Comparison of ENCODE assay signal across 16 cellular contexts in the genomic region with DNA sequence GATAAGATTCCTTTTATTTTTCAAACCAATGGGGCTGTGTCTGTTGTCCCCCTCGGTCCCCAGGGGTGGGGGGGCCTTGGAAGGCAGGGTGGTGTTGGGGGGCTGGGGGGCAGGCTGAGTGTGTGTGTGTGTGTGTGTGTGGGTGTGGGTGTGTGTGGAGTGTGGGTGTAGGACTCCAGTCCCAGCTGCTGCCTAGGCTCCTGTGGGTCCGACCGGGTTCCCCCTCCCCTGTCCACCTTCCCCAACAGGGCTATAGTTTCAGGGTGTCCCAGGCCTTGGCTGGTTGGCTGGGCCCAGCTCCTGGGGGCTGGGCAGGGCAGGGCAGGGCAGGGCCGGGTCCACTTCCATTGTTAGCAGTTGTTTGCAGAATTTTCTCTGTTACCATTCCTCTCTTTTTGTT. TPM values are rescaled to one million over a fixed set of nuclear protein-coding genes. Genes with fewer than 3 reads are reported as not detected.
A peak's percentile ranks its signal among the peaks of the same experiment; 100 is the strongest.
DNase-seq lines count a peak whose midpoint lies in the region; ATAC-seq and TF ChIP-seq lines count a peak whose summit lies in the region.
"Had no signal": no experiment of that assay in that cellular context is flagged by ENCODE, and none has a peak within 500 bp of the region (broad histone marks: within the 10 kb centered on the region; RNA-seq: fewer than 3 reads in every experiment).

No MANE protein-coding gene starts in this region.

- TF ChIP-seq POLR2A in tibial nerve (IDR thresholded peaks at IDR 0.05) = no peak

- in situ Hi-C loops in G401 (cut with HindIII; ENCODE audit: low sequenced_read_pairs) = no loop called here

- H3K36me3 Mint-ChIP-seq in activated T-cell treated with anti-CD3 and anti-CD28 coated beads, Interleukin-2, amount 50 U/mL, for 72 hours (ENCODE audit: insufficient read depth in 2 of 2) = peaks cover 8 to 19% of the 10 kb centered on the region in 2 donors
- H3K36me3 Mint-ChIP-seq in activated T-cell treated with anti-CD3 and anti-CD28 coated beads, Interleukin-2, amount 50 U/mL, for 4 hours (ENCODE audit: insufficient read depth) = peaks cover 14% of the 10 kb centered on the region
- peaks cover 26% of the 10 kb centered on the region for H3K36me3 Mint-ChIP-seq in activated naive CD8-positive, alpha-beta T cell treated with anti-CD3 and anti-CD28 coated beads for 36 hours
- H3K36me3 Mint-ChIP-seq in nephron progenitor cell (ENCODE audit: low read depth) = peaks cover 8% of the 10 kb centered on the region

- no peak overlapping the region for H2AFZ ChIP-seq in OCI-LY7 (ENCODE audit: low read length)

- intact Hi-C loops in OCI-LY7 (cut with micrococcal nuclease; ENCODE audit: unreplicated experiment) = loop anchor here (5.0 kb wide), 1 partner anchor 84 kb away; no protein-coding TSS in a partner anchor

- H3K4me1 Mint-ChIP-seq in activated T-cell treated with anti-CD3 and anti-CD28 coated beads, Interleukin-2, amount 50 U/mL, for 72 hours (ENCODE audit: low read depth) = peaks cover 39% of the 10 kb centered on the region
- peaks cover 40% of the 10 kb centered on the region for H3K4me1 Mint-ChIP-seq in activated T-cell treated with anti-CD3 and anti-CD28 coated beads, Interleukin-2, amount 50 U/mL, for 4 hours (ENCODE audit: low read depth)
- H3K4me1 Mint-ChIP-seq in activated naive CD8-positive, alpha-beta T cell treated with anti-CD3 and anti-CD28 coated beads for 36 hours = peaks cover 36% of the 10 kb centered on the region
- H3K4me1 Mint-ChIP-seq in nephron progenitor cell = peaks cover 30% of the 10 kb centered on the region

- no TSS peak for BruUV-seq in OCI-LY7 (replicated peaks; lab: Mats Ljungman, UMichigan)

- H3K27ac ChIP-seq in tibial nerve = peak overlapping the region in 3 of 4 donors; percentile 99
- no peak overlapping the region for H3K27ac ChIP-seq in OCI-LY7 (ENCODE audit: low read depth, low read length, poor library complexity, severe bottlenecking)

- POLR2A ChIA-PET in OCI-LY7 (lab: Charles Lee) = interaction anchor here (0.6 to 0.7 kb wide), 2 partner anchors 16 to 220 kb away, joined by 5 to 6 read pairs; no protein-coding TSS in a partner anchor

- no peak for TF ChIP-seq EP300 in tibial nerve (IDR thresholded peaks at IDR 0.05)

- 61 to 63% methylated on average over 4 of the region's 4 CpGs for WGBS in tibial nerve, 2 donors

- H3K79me2 ChIP-seq in OCI-LY7 (ENCODE audit: insufficient read depth, low read depth, low read length) = peaks cover 29% of the 10 kb centered on the region

- H3K27ac Mint-ChIP-seq in activated T-cell treated with anti-CD3 and anti-CD28 coated beads, Interleukin-2, amount 50 U/mL, for 72 hours = peak overlapping the region; percentile 64
- peak overlapping the region; percentile 100 for H3K27ac Mint-ChIP-seq in activated naive CD8-positive, alpha-beta T cell treated with anti-CD3 and anti-CD28 coated beads for 36 hours
- H3K27ac Mint-ChIP-seq in nephron progenitor cell = no peak overlapping the region

- DNase-seq in activated T-cell treated with anti-CD3 and anti-CD28 coated beads, Interleukin-2, amount 50 U/mL, for 72 hours = no peak
- DNase-seq in activated T-cell treated with anti-CD3 and anti-CD28 coated beads, Interleukin-2, amount 50 U/mL, for 4 hours = no peak
- no peak for DNase-seq in activated naive CD8-positive, alpha-beta T cell treated with anti-CD3 and anti-CD28 coated beads for 36 hours
- no peak for DNase-seq in nephron progenitor cell
- DNase-seq in tibial nerve (ENCODE audit: low spot score in 2 of 2) = no peak
- no peak for DNase-seq in OCI-LY7 (ENCODE audit: low spot score)
- no peak for DNase-seq in MG63
- DNase-seq in G401 (ENCODE audit: low spot score) = no peak
- DNase-seq: activated CD4-positive, alpha-beta T cell treated with anti-CD3 and anti-CD28 coated beads for 48 hours; NCI-H1105; NCI-H446 treated with DMSO at 0.1 percent for 48 hours; stimulated activated naive CD4-positive, alpha-beta T cell treated with Interleukin-2 at 50 U/mL for 16 hours had no signal

- no peaks in the 10 kb centered on the region for H3K27me3 Mint-ChIP-seq in activated T-cell treated with anti-CD3 and anti-CD28 coated beads, Interleukin-2, amount 50 U/mL, for 72 hours (ENCODE audit: low read depth)
- H3K27me3 Mint-ChIP-seq in activated T-cell treated with anti-CD3 and anti-CD28 coated beads, Interleukin-2, amount 50 U/mL, for 4 hours (ENCODE audit: low read depth) = no peaks in the 10 kb centered on the region
- H3K27me3 Mint-ChIP-seq in activated naive CD8-positive, alpha-beta T cell treated with anti-CD3 and anti-CD28 coated beads for 36 hours = no peaks in the 10 kb centered on the region
- H3K27me3 Mint-ChIP-seq in nephron progenitor cell (ENCODE audit: low read depth, poor library complexity) = no peaks in the 10 kb centered on the region

- H3K9me3 ChIP-seq in tibial nerve = no peaks in the 10 kb centered on the region
- H3K9me3 ChIP-seq in OCI-LY7 (ENCODE audit: low read length) = no peaks in the 10 kb centered on the region
- no peaks in the 10 kb centered on the region for H3K9me3 ChIP-seq in MG63
- H3K9me3 ChIP-seq: right atrium auricular region had no signal

- H3K4me1 ChIP-seq in tibial nerve (peaks cover 0 to 51% (median 24%) of the 10 kb centered on the region in 4 donors), OCI-LY7 (ENCODE audit: insufficient read depth, low read length, poor library complexity, severe bottlenecking) (peaks cover 40% of the 10 kb centered on the region)

- H3K9me3 Mint-ChIP-seq in activated T-cell treated with anti-CD3 and anti-CD28 coated beads, Interleukin-2, amount 50 U/mL, for 72 hours = peaks cover 0 to 3% of the 10 kb centered on the region in 2 donors
- no peaks in the 10 kb centered on the region for H3K9me3 Mint-ChIP-seq in activated T-cell treated with anti-CD3 and anti-CD28 coated beads, Interleukin-2, amount 50 U/mL, for 4 hours
- no peaks in the 10 kb centered on the region for H3K9me3 Mint-ChIP-seq in activated naive CD8-positive, alpha-beta T cell treated with anti-CD3 and anti-CD28 coated beads for 36 hours
- H3K9me3 Mint-ChIP-seq in nephron progenitor cell = no peaks in the 10 kb centered on the region

- H3K9me2 ChIP-seq in OCI-LY7 (ENCODE audit: insufficient read depth, low read length) = no peaks in the 10 kb centered on the region

- CTCF ChIA-PET in OCI-LY7 (lab: Charles Lee; ENCODE audit: unreplicated experiment) = no interaction called here

- H3K36me3 ChIP-seq in tibial nerve (peaks cover 0 to 28% (median 0%) of the 10 kb centered on the region in 3 donors), OCI-LY7 (ENCODE audit: insufficient read depth, low read length) (peaks cover 16% of the 10 kb centered on the region), MG63 (peaks cover 14% of the 10 kb centered on the region)

- no peak for ATAC-seq in activated T-cell treated with anti-CD3 and anti-CD28 coated beads, Interleukin-2, amount 50 U/mL, for 72 hours (replicated peaks in 1 of 2)
- ATAC-seq in activated T-cell treated with anti-CD3 and anti-CD28 coated beads, Interleukin-2, amount 50 U/mL, for 4 hours = no peak

- H3K4me2 ChIP-seq in OCI-LY7 (ENCODE audit: low read length) = no peak overlapping the region

- no peaks in the 10 kb centered on the region for H3K27me3 ChIP-seq in tibial nerve
- H3K27me3 ChIP-seq in MG63 = no peaks in the 10 kb centered on the region
- H3K27me3 ChIP-seq: right atrium auricular region had no signal

- H3K4me3 Mint-ChIP-seq in activated T-cell treated with anti-CD3 and anti-CD28 coated beads, Interleukin-2, amount 50 U/mL, for 72 hours = peak overlapping the region in 1 of 2 donors; percentile 45
- no peak overlapping the region for H3K4me3 Mint-ChIP-seq in activated T-cell treated with anti-CD3 and anti-CD28 coated beads, Interleukin-2, amount 50 U/mL, for 4 hours
- H3K4me3 Mint-ChIP-seq in activated naive CD8-positive, alpha-beta T cell treated with anti-CD3 and anti-CD28 coated beads for 36 hours = no peak overlapping the region
- peak overlapping the region; percentile 69 for H3K4me3 Mint-ChIP-seq in nephron progenitor cell

- no peak for TF ChIP-seq CTCF in nephron progenitor cell (IDR thresholded peaks at IDR 0.05)
- no peak for TF ChIP-seq CTCF in tibial nerve (IDR thresholded peaks at IDR 0.05)
- no peak for TF ChIP-seq CTCF in OCI-LY7 (conservative IDR thresholded peaks at IDR 0.05; ENCODE audit: low read length)

- no peaks in the 10 kb centered on the region for H4K20me1 ChIP-seq in OCI-LY7 (ENCODE audit: insufficient read depth, low read length)

- no peak overlapping the region for H3K4me3 ChIP-seq in tibial nerve
- H3K4me3 ChIP-seq in OCI-LY7 (ENCODE audit: low read depth, low read length, poor library complexity, severe bottlenecking) = no peak overlapping the region
- H3K4me3 ChIP-seq in MG63 = no peak overlapping the region
- H3K4me3 ChIP-seq: right atrium auricular region had no signal

RNA-seq across cellular contexts. Expression of a gene that starts 2.1 kb away (rescaled TPM):
- total RNA-seq in activated T-cell treated with anti-CD3 and anti-CD28 coated beads, Interleukin-2, amount 50 U/mL, for 72 hours = 10 to 100 TPM; 31.2 to 40.3 TPM
- total RNA-seq in activated T-cell treated with anti-CD3 and anti-CD28 coated beads, Interleukin-2, amount 50 U/mL, for 4 hours = 10 to 100 TPM; 35.2 to 42.6 (median 36.0) TPM
- 10 to 100 TPM; 38.9 to 40.8 TPM for total RNA-seq in activated naive CD8-positive, alpha-beta T cell treated with anti-CD3 and anti-CD28 coated beads for 36 hours
- total RNA-seq in tibial nerve = 10 to 100 TPM; 35.2 to 45.9 (median 40.5) TPM
- 32.3 and 35.8 TPM in 2 replicates for total RNA-seq in OCI-LY7 (2014; rRNA removed; shearing (Covaris generic))
- 53.9 and 58.3 TPM in 2 replicates for total RNA-seq in OCI-LY7 (2022)
- 13.9 and 14.6 TPM in 2 replicates for total RNA-seq in MG63 (2014; rRNA removed; shearing (Covaris generic); ENCODE audit: low replicate concordance)
- 14.8 and 17.4 TPM in 2 replicates for total RNA-seq in G401 (2014; rRNA removed; shearing (Covaris generic))

RNA-seq across cellular contexts. Expression of a gene that starts 23.4 kb away (rescaled TPM):
- 100 to 1,000 TPM in 1 of 2 donors, 10 to 100 TPM in 1; 76.5 to 112 TPM for total RNA-seq in activated T-cell treated with anti-CD3 and anti-CD28 coated beads, Interleukin-2, amount 50 U/mL, for 72 hours
- 10 to 100 TPM; 45.0 to 59.5 (median 46.8) TPM for total RNA-seq in activated T-cell treated with anti-CD3 and anti-CD28 coated beads, Interleukin-2, amount 50 U/mL, for 4 hours
- total RNA-seq in activated naive CD8-positive, alpha-beta T cell treated with anti-CD3 and anti-CD28 coated beads for 36 hours = 10 to 100 TPM; 73.9 to 75.4 TPM
- 10 to 100 TPM; 56.1 to 67.4 (median 59.3) TPM for total RNA-seq in tibial nerve
- total RNA-seq in OCI-LY7 (2014; rRNA removed; shearing (Covaris generic)) = 31.2 and 39.7 TPM in 2 replicates
- 50.1 and 51.5 TPM in 2 replicates for total RNA-seq in OCI-LY7 (2022)
- 55.7 and 62.7 TPM in 2 replicates for total RNA-seq in MG63 (2014; rRNA removed; shearing (Covaris generic); ENCODE audit: low replicate concordance)
- 70.0 and 93.2 TPM in 2 replicates for total RNA-seq in G401 (2014; rRNA removed; shearing (Covaris generic))

RNA-seq across cellular contexts. Expression of a gene that starts 23.7 kb away (rescaled TPM):
- 10 to 100 TPM; 52.5 to 60.3 TPM for total RNA-seq in activated T-cell treated with anti-CD3 and anti-CD28 coated beads, Interleukin-2, amount 50 U/mL, for 72 hours
- 100 to 1,000 TPM; 115 to 133 (median 117) TPM for total RNA-seq in activated T-cell treated with anti-CD3 and anti-CD28 coated beads, Interleukin-2, amount 50 U/mL, for 4 hours
- total RNA-seq in activated naive CD8-positive, alpha-beta T cell treated with anti-CD3 and anti-CD28 coated beads for 36 hours = 10 to 100 TPM; 87.2 to 90.9 TPM
- total RNA-seq in tibial nerve (100 to 1,000 TPM; 108 to 134 (median 123) TPM), OCI-LY7 (2022) (69.6 and 86.0 TPM in 2 replicates)
- 48.1 and 68.3 TPM in 2 replicates for total RNA-seq in OCI-LY7 (2014; rRNA removed; shearing (Covaris generic))
- total RNA-seq in MG63 (2014; rRNA removed; shearing (Covaris generic); ENCODE audit: low replicate concordance) = 34.3 and 44.0 TPM in 2 replicates
- 58.1 and 84.4 TPM in 2 replicates for total RNA-seq in G401 (2014; rRNA removed; shearing (Covaris generic))

RNA-seq across cellular contexts. Expression of a gene that starts 48.3 kb away (rescaled TPM):
- total RNA-seq in activated T-cell treated with anti-CD3 and anti-CD28 coated beads, Interleukin-2, amount 50 U/mL, for 72 hours = not detected
- total RNA-seq in activated T-cell treated with anti-CD3 and anti-CD28 coated beads, Interleukin-2, amount 50 U/mL, for 4 hours = not detected
- not detected for total RNA-seq in activated naive CD8-positive, alpha-beta T cell treated with anti-CD3 and anti-CD28 coated beads for 36 hours
- total RNA-seq in tibial nerve = not detected
- total RNA-seq in OCI-LY7 (2014; rRNA removed; shearing (Covaris generic)) = 0.51 TPM in 1 of 2 replicates, not detected in the other
- total RNA-seq in OCI-LY7 (2022) = not detected in 2 replicates
- total RNA-seq in MG63 (2014; rRNA removed; shearing (Covaris generic); ENCODE audit: low replicate concordance) = not detected in 2 replicates
- not detected in 2 replicates for total RNA-seq in G401 (2014; rRNA removed; shearing (Covaris generic))
- total RNA-seq: cardiac septum, H1, kidney epithelial cell, right atrium auricular region had no signal
